In genomic region chr16:11225677-11226549, GRCh38 we compare ENCODE assay signal across 1 cellular context.
TF ChIP-seq lines count a peak whose summit lies in the region.

No MANE protein-coding gene starts in this region.

TF ChIP-seq in K562, 482 proteins besides CTCF, POLR2A, EP300 and RAD21:
- TF ChIP-seq BCOR (IDR thresholded peaks at IDR 0.05) (peak; percentile 52), THRA (IDR thresholded peaks at IDR 0.05) (no peak), RBM25 (IDR thresholded peaks at IDR 0.05; ENCODE audit: low read depth, low read length, severe bottlenecking) (peak; percentile 83), SMARCA5 (IDR thresholded peaks at IDR 0.05) (no peak), ZFP36 (IDR thresholded peaks at IDR 0.05; ENCODE audit: low read depth, low read length, partially characterized antibody) (peak; percentile 4)
